In genomic region chr17:80198144-80198661, GRCh38 we compare ENCODE assay signal across 1 cellular context.
A peak's percentile ranks its signal among the peaks of the same experiment; 100 is the strongest.
TF ChIP-seq lines count a peak whose summit lies in the region.

No MANE protein-coding gene starts in this region.

TF ChIP-seq in HepG2, 621 proteins besides CTCF, POLR2A, EP300 and RAD21:
- 0 out of 2 replicates have a peak, but pooled peaks have one; percentile 43 for TF ChIP-seq ZNF235 (CRISPR knock-in tag; IDR thresholded peaks at IDR 0.05; ENCODE audit: borderline replicate concordance)
- TF ChIP-seq KDM5B (CRISPR knock-in tag; IDR thresholded peaks at IDR 0.05; ENCODE audit: borderline replicate concordance) = peak; percentile 60; the same call in 1 of the 2 replicates
- TF ChIP-seq NR0B2 (CRISPR knock-in tag; IDR thresholded peaks at IDR 0.05) = 0 out of 2 replicates have a peak, but pooled peaks have one; percentile 19
- TF ChIP-seq NONO (IDR thresholded peaks at IDR 0.05) = no peak
- TF ChIP-seq NONO (CRISPR knock-in tag; conservative IDR thresholded peaks at IDR 0.05) = peak; percentile 34; the same call in 1 of the 2 replicates
- TF ChIP-seq SAP130 (CRISPR knock-in tag; IDR thresholded peaks at IDR 0.05; ENCODE audit: low read depth) = peak; percentile 20; the same call in 1 of the 2 replicates
- 0 out of 2 replicates have a peak, but pooled peaks have one; percentile 30 for TF ChIP-seq THAP9 (CRISPR knock-in tag; IDR thresholded peaks at IDR 0.05; ENCODE audit: borderline replicate concordance)
- peak; percentile 48 for TF ChIP-seq MAX (IDR thresholded peaks at IDR 0.05)
- no peak for TF ChIP-seq NFKBIZ (CRISPR knock-in tag; IDR thresholded peaks at IDR 0.05)
- TF ChIP-seq ZNF225 (CRISPR knock-in tag; IDR thresholded peaks at IDR 0.05) = 0 out of 2 replicates have a peak, but pooled peaks have one; percentile 40
- peak; percentile 68 for TF ChIP-seq ZNF687 (CRISPR knock-in tag; IDR thresholded peaks at IDR 0.05)
- TF ChIP-seq HNRNPLL (IDR thresholded peaks at IDR 0.05; ENCODE audit: low read depth, low read length, poor library complexity, severe bottlenecking) = peak; percentile 30
- no peak for TF ChIP-seq RFX1 (IDR thresholded peaks at IDR 0.05)
- TF ChIP-seq ZNF724P (CRISPR knock-in tag; IDR thresholded peaks at IDR 0.05; ENCODE audit: borderline replicate concordance) = 0 out of 2 replicates have a peak, but pooled peaks have one; percentile 42
- TF ChIP-seq KDM2A (CRISPR knock-in tag; IDR thresholded peaks at IDR 0.05; ENCODE audit: borderline replicate concordance, low read depth) = peak; percentile 55; the same call in 1 of the 2 replicates
- peak; percentile 45; the same call in 1 of the 2 replicates for TF ChIP-seq HIVEP1 (CRISPR knock-in tag; IDR thresholded peaks at IDR 0.05)
- TF ChIP-seq AGO2 (optimal IDR thresholded peaks at IDR 0.05; ENCODE audit: low read depth, low read length) = peak; percentile 73
- no peak for TF ChIP-seq ZNF564 (CRISPR knock-in tag; IDR thresholded peaks at IDR 0.05)
- 0 out of 2 replicates have a peak, but pooled peaks have one; percentile 28 for TF ChIP-seq PCBP1 (IDR thresholded peaks at IDR 0.05; ENCODE audit: borderline replicate concordance, low read depth, low read length)
- no peak for TF ChIP-seq ISX (CRISPR knock-in tag; conservative IDR thresholded peaks at IDR 0.05)
- TF ChIP-seq GATAD1 (CRISPR knock-in tag; IDR thresholded peaks at IDR 0.05) = no peak
- 0 out of 2 replicates have a peak, but pooled peaks have one; percentile 18 for TF ChIP-seq IKZF5 (CRISPR knock-in tag; IDR thresholded peaks at IDR 0.05)
- peak; percentile 46; the same call in 1 of the 2 replicates for TF ChIP-seq UBTF (CRISPR knock-in tag; IDR thresholded peaks at IDR 0.05)
- peak; percentile 34 for TF ChIP-seq XRCC5 (optimal IDR thresholded peaks at IDR 0.05; ENCODE audit: low read length)
- no peak for TF ChIP-seq ZNF703 (CRISPR knock-in tag; IDR thresholded peaks at IDR 0.05; ENCODE audit: borderline replicate concordance)
